10 cellular contexts compared by ENCODE assay signal in the genomic region with DNA sequence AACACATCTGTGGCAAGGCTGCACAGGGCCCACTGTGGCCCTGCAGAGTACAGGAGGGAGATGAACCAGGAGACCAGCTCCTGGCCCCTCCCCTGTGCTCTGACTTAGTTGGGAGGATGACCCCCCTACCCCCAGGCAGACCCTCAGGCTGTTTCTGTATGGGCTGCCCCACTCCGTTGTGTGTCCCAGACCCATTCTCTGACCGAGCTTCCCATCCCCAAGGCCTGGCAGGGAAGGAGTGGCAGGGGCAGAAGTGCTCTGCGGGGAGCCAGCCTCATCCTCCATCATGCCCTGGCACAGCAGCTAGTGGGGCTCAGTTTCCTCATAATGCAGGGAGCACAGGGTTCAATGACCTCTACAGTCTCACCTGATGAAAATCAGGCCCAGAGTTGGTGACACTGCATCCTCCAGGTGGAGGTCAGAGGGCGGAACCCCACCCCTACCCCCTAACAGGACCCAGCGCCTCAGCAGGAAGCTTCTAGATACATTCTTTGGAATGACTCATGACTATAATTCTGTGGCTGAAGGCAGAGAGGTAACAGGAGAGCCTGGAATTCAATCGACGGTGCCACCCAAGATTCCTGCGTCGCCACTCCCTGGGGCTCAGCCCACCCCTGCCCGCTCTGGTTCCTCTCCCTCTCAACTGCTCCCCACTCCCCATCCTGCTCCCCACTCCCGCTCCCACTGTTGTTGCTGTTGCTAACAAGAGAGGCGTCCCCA. TPM values are rescaled to one million over a fixed set of nuclear protein-coding genes. Genes with fewer than 3 reads are reported as not detected.
DNase-seq lines count a peak whose midpoint lies in the region; ATAC-seq, FAIRE-seq and TF ChIP-seq lines count a peak whose summit lies in the region.
"Had no signal": no experiment of that assay in that cellular context is flagged by ENCODE, and none has a peak within 500 bp of the region (broad histone marks: within the 10 kb centered on the region; RNA-seq: fewer than 3 reads in every experiment).

No MANE protein-coding gene starts in this region.

- peaks cover 12% of the 10 kb centered on the region for H3K4me1 ChIP-seq in keratinocyte (ENCODE audit: control insufficient read depth, extremely low read depth, insufficient read depth, low read length)
- H3K4me1 ChIP-seq in stomach = peaks cover 4 to 28% (median 17%) of the 10 kb centered on the region in 4 donors

- H3K4me3 ChIP-seq in keratinocyte (ENCODE audit: control insufficient read depth in 2 of 3, extremely low read depth in 1 of 3, insufficient read depth in 2 of 3, low read depth in 1 of 3, low read length in 3 of 3) (no peak overlapping the region), stomach (no peak overlapping the region)

- H3K4me3 Mint-ChIP-seq in brain = no peak overlapping the region
- H3K4me3 Mint-ChIP-seq: central memory CD8-positive, alpha-beta T cell had no signal

- 78 to 93% (median 86%) methylated on average over 10 to 12 of the region's 12 CpGs for WGBS in stomach, 5 donors

- no peak for TF ChIP-seq EP300 in stomach (IDR thresholded peaks at IDR 0.05)

- peaks cover 0 to 2% (median 0%) of the 10 kb centered on the region in 5 experiments for H3K9me3 Mint-ChIP-seq in brain
- H3K9me3 Mint-ChIP-seq: central memory CD8-positive, alpha-beta T cell had no signal

- H3K27ac ChIP-seq in keratinocyte (ENCODE audit: control insufficient read depth, insufficient read depth, low read length) (no peak overlapping the region), stomach (peak overlapping the region in 3 of 5 donors; percentile 31 to 33 (median 32))

- intact Hi-C loops in stomach (cut with DNase I; ENCODE audit: low total_unique reads) = no loop called here

- peak overlapping the region; percentile 67 for H2AFZ ChIP-seq in keratinocyte (ENCODE audit: control insufficient read depth, low read length)

- TF ChIP-seq CTCF in brain (conservative IDR thresholded peaks at IDR 0.05) (no peak), keratinocyte (optimal IDR thresholded peaks at IDR 0.05 in 1 of 3, IDR thresholded peaks at IDR 0.05 in 1 of 3, conservative IDR thresholded peaks at IDR 0.05 in 1 of 3; ENCODE audit: extremely low read depth in 1 of 3, insufficient read depth in 2 of 3, low read length in 3 of 3) (no peak), stomach (IDR thresholded peaks at IDR 0.05) (no peak)

- H3K36me3 ChIP-seq in keratinocyte (ENCODE audit: control insufficient read depth in 2 of 2, extremely low read depth in 1 of 2, insufficient read depth in 2 of 2, low read length in 2 of 2) (no peaks in the 10 kb centered on the region), stomach (no peaks in the 10 kb centered on the region)

- H4K20me1 ChIP-seq in keratinocyte (ENCODE audit: control insufficient read depth, extremely low read depth, insufficient read depth, low read length) = no peaks in the 10 kb centered on the region

- no peak for TF ChIP-seq POLR2A in stomach (IDR thresholded peaks at IDR 0.05)

- dilution Hi-C loops in keratinocyte (cut with MboI; ENCODE audit: extremely low pct_ligation_motif_present, low sequenced_read_pairs) = no loop called here

- no peak for ATAC-seq in HG02623 (IDR thresholded peaks at IDR 0.05; ENCODE audit: unreplicated experiment)

- H3K79me2 ChIP-seq in keratinocyte (ENCODE audit: control insufficient read depth, insufficient read depth, low read length) = no peaks in the 10 kb centered on the region

- no peak overlapping the region for H3K9ac ChIP-seq in keratinocyte (ENCODE audit: control insufficient read depth, extremely low read depth, insufficient read depth, low read length)

- peaks cover 41% of the 10 kb centered on the region for H3K4me1 Mint-ChIP-seq in brain
- H3K4me1 Mint-ChIP-seq: central memory CD8-positive, alpha-beta T cell had no signal

- peak; percentile 40 for DNase-seq in HS-27A (ENCODE audit: low read depth)
- DNase-seq in keratinocyte (ENCODE audit: low read depth, low spot score) = peak; percentile 38
- DNase-seq in stomach = no peak
- no peak for DNase-seq in SKM-1 treated with dmso at 0.1 percent for 144 hours (lab: John Stamatoyannopoulos, UW; ENCODE audit: unreplicated experiment)
- DNase-seq in OCI-M1 (lab: John Stamatoyannopoulos, UW) = no peak
- no peak for DNase-seq in HuH-7.5 (ENCODE audit: low spot score)
- DNase-seq: DND-41 had no signal

- no peak for FAIRE-seq in keratinocyte (lab: Jason Lieb, UNC)

- H3K4me2 ChIP-seq in keratinocyte (ENCODE audit: control insufficient read depth, extremely low read depth, insufficient read depth, low read depth, low read length) = no peak overlapping the region

- no peaks in the 10 kb centered on the region for H3K9me1 ChIP-seq in keratinocyte (ENCODE audit: control insufficient read depth, extremely low read depth, insufficient read depth, low read length)

- H3K9me3 ChIP-seq in keratinocyte (ENCODE audit: control insufficient read depth, low read depth, low read length) (no peaks in the 10 kb centered on the region), stomach (no peaks in the 10 kb centered on the region)

- H3K27me3 Mint-ChIP-seq in brain = no peaks in the 10 kb centered on the region

- H3K27me3 ChIP-seq in keratinocyte (ENCODE audit: control insufficient read depth, extremely low read depth, insufficient read depth, low read length) = no peaks in the 10 kb centered on the region
- no peaks in the 10 kb centered on the region for H3K27me3 ChIP-seq in stomach

- H3K27ac Mint-ChIP-seq in brain = peak overlapping the region; percentile 61 to 91 (median 82)

- no peaks in the 10 kb centered on the region for H3K36me3 Mint-ChIP-seq in brain

RNA-seq across cellular contexts. Expression of gene PODXL, which starts 18.2 kb away (rescaled TPM):
- 39.8 TPM for polyA plus RNA-seq in brain (ENCODE audit: insufficient read depth, low read depth, low replicate concordance)
- 0.04 to 0.08 TPM (median 0.08 TPM) in 3 replicates for polyA plus RNA-seq in keratinocyte
- 0.05 TPM for polyA plus RNA-seq in keratinocyte (2011; ENCODE audit: low read depth)
- 0.05 and 0.06 TPM in 2 replicates for polyA plus RNA-seq in keratinocyte (2011; cell fraction: cytosol; rRNA removed)
- 0.08 and 0.17 TPM in 2 replicates for polyA plus RNA-seq in keratinocyte (2011; cell fraction: nucleus; rRNA removed)
- polyA plus RNA-seq in keratinocyte (2012; ENCODE audit: low replicate concordance) = 0.11 and 0.24 TPM in 2 replicates
- polyA minus RNA-seq in keratinocyte = 0.03 to 0.48 TPM in 2 of 3 replicates, not detected in the other
- polyA minus RNA-seq in keratinocyte (2011; cell fraction: cytosol; rRNA and poly(A)+ RNA removed) = 9.4 TPM
- 0.78 and 2.4 TPM in 2 replicates for polyA minus RNA-seq in keratinocyte (2011; cell fraction: nucleus; rRNA and poly(A)+ RNA removed)
- total RNA-seq in stomach = 100 to 1,000 TPM in 1 of 5 donors, 10 to 100 TPM in 3, 1 to 10 TPM in 1; 4.7 to 241 (median 30.4) TPM
- 1 to 10 TPM; 2.9 to 3.8 (median 3.5) TPM for polyA plus RNA-seq in stomach

Comparison
In these comparisons a context has a peak if more than half of its experiments do, and no peak if none do; other contexts are left out.
1. DNase-seq: peak in HS-27A (single experiment) and keratinocyte (single experiment); none in stomach (single experiment), SKM-1 treated with dmso at 0.1 percent for 144 hours (single experiment), OCI-M1 (single experiment) and HuH-7.5 (single experiment).